Comparison of ENCODE assay signal across 8 cellular contexts in the genomic region with DNA sequence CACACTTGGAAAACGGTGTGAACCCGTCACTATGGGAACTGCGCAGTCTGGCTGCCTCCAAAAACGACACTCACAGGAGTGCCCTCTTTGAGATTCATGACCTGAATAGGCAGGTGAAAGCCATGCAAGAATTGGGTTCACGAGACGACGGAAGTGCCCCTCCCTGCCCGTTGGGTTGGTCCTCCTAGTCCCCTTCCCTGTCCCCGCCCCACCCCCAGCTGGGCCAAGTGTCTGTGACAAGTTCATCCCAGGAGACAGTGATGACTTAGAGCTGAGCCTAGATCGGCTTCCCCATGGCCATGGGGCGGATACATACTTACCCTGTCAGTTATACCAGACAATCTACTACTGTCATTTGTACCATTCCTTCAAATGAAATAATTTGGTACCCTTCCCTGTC.
"Had no signal": no experiment of that assay in that cellular context is flagged by ENCODE, and none has a peak within 500 bp of the region (broad histone marks: within the 10 kb centered on the region; RNA-seq: fewer than 3 reads in every experiment).

No MANE protein-coding gene starts in this region.

- H3K36me3 ChIP-seq: HAP-1 had no signal

- DNase-seq: GM23248, GOT3, H7, HFFc6, IMR-90 had no signal

- H3K27ac ChIP-seq: GM23248 had no signal

- H3K4me3 Mint-ChIP-seq: HFFc6 had no signal

- H3K4me3 ChIP-seq: GM23248, HAP-1 had no signal

- H3K4me1 ChIP-seq: HAP-1 had no signal

- H3K9me3 ChIP-seq: HAP-1 had no signal

- ATAC-seq: HCT116 had no signal

- FAIRE-seq: HTR-8/SVneo had no signal

- H3K27ac Mint-ChIP-seq: HFFc6 had no signal

- H3K9ac ChIP-seq: GM23248 had no signal
